30 cellular contexts compared by ENCODE assay signal in the genomic region with DNA sequence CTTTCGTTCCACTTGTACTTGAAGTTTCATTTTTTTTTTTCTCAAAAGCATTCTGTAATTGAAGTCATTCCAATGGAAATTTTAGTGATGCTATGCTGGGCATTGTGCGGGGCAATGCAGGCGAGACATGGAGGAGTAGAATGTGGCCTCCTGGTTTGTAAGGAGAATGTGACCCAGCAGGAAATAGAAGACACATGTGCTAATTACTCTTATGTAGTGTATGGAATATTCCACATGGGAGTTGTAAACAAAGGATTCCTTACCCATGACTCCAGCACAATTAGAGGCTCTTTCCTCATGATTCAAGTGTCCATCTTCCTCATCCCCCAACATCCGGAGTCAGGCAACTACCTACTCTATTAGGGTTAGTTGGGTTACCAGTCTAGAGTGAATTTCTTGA. TPM values are rescaled to one million over a fixed set of nuclear protein-coding genes. Genes with fewer than 3 reads are reported as not detected.
DNase-seq lines count a peak whose midpoint lies in the region; ATAC-seq and TF ChIP-seq lines count a peak whose summit lies in the region.
"Had no signal": no experiment of that assay in that cellular context is flagged by ENCODE, and none has a peak within 500 bp of the region (broad histone marks: within the 10 kb centered on the region; RNA-seq: fewer than 3 reads in every experiment).

No MANE protein-coding gene starts in this region.

- no peak overlapping the region for H3K4me3 Mint-ChIP-seq in stimulated activated effector memory CD8-positive, alpha-beta T cell treated with anti-CD3 and anti-CD28 coated beads, Interleukin-12 subunit alpha, Interleukin-12 subunit beta, amount 100 ng/mL, for 72 hours
- H3K4me3 Mint-ChIP-seq: activated naive CD4-positive, alpha-beta T cell treated with anti-CD3 and anti-CD28 coated beads, Interleukin-2, amount 10 ng/mL, durations not matched to agents 7 days and 5 days; H9; memory B cell; stimulated activated memory B cell treated with anti-CD40 and anti-IgM and Interleukin-4, amounts not matched to agents 10 μg/mL and 1 μg/mL and 100 μg/mL, for 72 hours had no signal

- ATAC-seq in HG03378 (IDR thresholded peaks at IDR 0.05; ENCODE audit: unreplicated experiment) (no peak), GM18517 (IDR thresholded peaks at IDR 0.05; ENCODE audit: unreplicated experiment) (no peak)
- ATAC-seq in stimulated activated effector memory CD8-positive, alpha-beta T cell treated with anti-CD3 and anti-CD28 coated beads, Interleukin-12 subunit alpha, Interleukin-12 subunit beta, amount 100 ng/mL, for 72 hours, result no peak
- ATAC-seq: stimulated activated memory B cell treated with anti-CD40 and anti-IgM and Interleukin-4, amounts not matched to agents 10 μg/mL and 1 μg/mL and 100 μg/mL, for 72 hours had no signal

- DNase-seq in AG09309 (ENCODE audit: low read depth), result peak; percentile 63
- peak; percentile 87 for DNase-seq in GM04504 (ENCODE audit: low read depth)
- peak; percentile 87 for DNase-seq in RPMI7951 (ENCODE audit: low read depth)
- peak; percentile 80 for DNase-seq in fibroblast of mammary gland (ENCODE audit: low read depth)
- no peak for DNase-seq in germinal center (ENCODE audit: low spot score)
- DNase-seq in stimulated activated effector memory CD8-positive, alpha-beta T cell treated with anti-CD3 and anti-CD28 coated beads, Interleukin-12 subunit alpha, Interleukin-12 subunit beta, amount 100 ng/mL, for 72 hours (ENCODE audit: low spot score in 2 of 2), result no peak
- DNase-seq: activated naive CD4-positive, alpha-beta T cell treated with anti-CD3 and anti-CD28 coated beads, Interleukin-2, amount 10 ng/mL, durations not matched to agents 7 days and 5 days; activated T-cell treated with anti-CD3 and anti-CD28 coated beads, Interleukin-2, amount 50 U/mL, for 48 hours; DMS79 treated with DMSO at 0.1 percent for 48 hours; H9; KG1; MV-4-11; NCI-H187 treated with DMSO at 0.1 percent for 48 hours; NCI-H2227 treated with DMSO at 0.1 percent for 48 hours; NCI-H748 treated with DMSO at 0.1 percent for 48 hours; nucleus accumbens; SHP77; small intestine; stimulated activated CD4-positive, alpha-beta T cell treated with anti-CD3 and anti-CD28 coated beads, Interleukin-2, amount 100 ng/mL, for 24 hours; T1000; uterus had no signal

- H3K36me3 Mint-ChIP-seq in stimulated activated effector memory CD8-positive, alpha-beta T cell treated with anti-CD3 and anti-CD28 coated beads, Interleukin-12 subunit alpha, Interleukin-12 subunit beta, amount 100 ng/mL, for 72 hours, result no peaks in the 10 kb centered on the region
- H3K36me3 Mint-ChIP-seq: activated naive CD4-positive, alpha-beta T cell treated with anti-CD3 and anti-CD28 coated beads, Interleukin-2, amount 10 ng/mL, durations not matched to agents 7 days and 5 days; memory B cell; stimulated activated memory B cell treated with anti-CD40 and anti-IgM and Interleukin-4, amounts not matched to agents 10 μg/mL and 1 μg/mL and 100 μg/mL, for 72 hours had no signal

- peaks cover 3% of the 10 kb centered on the region for H3K9me3 Mint-ChIP-seq in stimulated activated effector memory CD8-positive, alpha-beta T cell treated with anti-CD3 and anti-CD28 coated beads, Interleukin-12 subunit alpha, Interleukin-12 subunit beta, amount 100 ng/mL, for 72 hours

- TF ChIP-seq CTCF in AG09309 (IDR thresholded peaks at IDR 0.05; ENCODE audit: control insufficient read depth, insufficient read depth, low read depth, low read length, missing control alignments) (no peak), fibroblast of mammary gland (conservative IDR thresholded peaks at IDR 0.05; ENCODE audit: control insufficient read depth, insufficient read depth, low read depth, low read length) (no peak)

- H3K27ac Mint-ChIP-seq in stimulated activated effector memory CD8-positive, alpha-beta T cell treated with anti-CD3 and anti-CD28 coated beads, Interleukin-12 subunit alpha, Interleukin-12 subunit beta, amount 100 ng/mL, for 72 hours, result no peak overlapping the region
- H3K27ac Mint-ChIP-seq: activated naive CD4-positive, alpha-beta T cell treated with anti-CD3 and anti-CD28 coated beads, Interleukin-2, amount 10 ng/mL, durations not matched to agents 7 days and 5 days; H9; memory B cell; stimulated activated memory B cell treated with anti-CD40 and anti-IgM and Interleukin-4, amounts not matched to agents 10 μg/mL and 1 μg/mL and 100 μg/mL, for 72 hours had no signal

- H3K4me3 ChIP-seq in AG09309 (ENCODE audit: control insufficient read depth, low read depth, low read length) (no peak overlapping the region), fibroblast of mammary gland (ENCODE audit: control insufficient read depth, low read depth, low read length) (no peak overlapping the region)
- H3K4me3 ChIP-seq: ascending aorta, suprapubic skin, uterus had no signal

- H3K4me1 Mint-ChIP-seq in stimulated activated effector memory CD8-positive, alpha-beta T cell treated with anti-CD3 and anti-CD28 coated beads, Interleukin-12 subunit alpha, Interleukin-12 subunit beta, amount 100 ng/mL, for 72 hours, result no peaks in the 10 kb centered on the region
- H3K4me1 Mint-ChIP-seq: activated naive CD4-positive, alpha-beta T cell treated with anti-CD3 and anti-CD28 coated beads, Interleukin-2, amount 10 ng/mL, durations not matched to agents 7 days and 5 days; memory B cell; stimulated activated memory B cell treated with anti-CD40 and anti-IgM and Interleukin-4, amounts not matched to agents 10 μg/mL and 1 μg/mL and 100 μg/mL, for 72 hours had no signal

RNA-seq across cellular contexts. Expression of gene RFPL4B, which starts 14.9 kb away (rescaled TPM):
- total RNA-seq in RPMI7951 (2014; rRNA removed; shearing (Covaris generic)), result not detected in 2 replicates
- total RNA-seq: activated CD8-positive, alpha-beta memory T cell treated with anti-CD3 and anti-CD28 coated beads for 36 hours; ascending aorta; cerebellum; H9; myocyte; suprapubic skin had no signal

Comparison
In these comparisons a context has a peak if more than half of its experiments do, and no peak if none do; other contexts are left out.
1. DNase-seq: peak in AG09309 (single experiment), GM04504 (single experiment), RPMI7951 (single experiment) and fibroblast of mammary gland (single experiment); none in germinal center (single experiment) and stimulated activated effector memory CD8-positive, alpha-beta T cell treated with anti-CD3 and anti-CD28 coated beads, Interleukin-12 subunit alpha, Interleukin-12 subunit beta, amount 100 ng/mL, for 72 hours (0 of 2).